21 cellular contexts compared by ENCODE assay signal in the genomic region with DNA sequence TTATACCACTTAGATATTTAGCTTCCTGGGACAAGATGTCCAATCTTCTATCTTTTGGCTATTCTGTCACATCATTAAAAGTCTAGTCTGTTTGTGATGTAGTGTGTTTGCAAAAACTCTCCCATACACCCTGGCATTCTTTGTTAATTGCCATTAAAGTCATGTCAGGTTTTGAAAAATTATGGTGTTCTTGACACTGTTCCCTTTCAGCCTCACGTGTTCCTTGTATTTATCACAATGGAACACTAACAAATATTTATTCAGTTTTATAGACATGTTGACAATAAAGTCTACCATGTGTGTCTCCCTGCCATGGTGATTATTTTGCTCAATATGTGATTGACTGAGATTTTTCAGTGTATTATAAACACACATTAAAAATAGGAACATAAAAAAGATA. TPM values are rescaled to one million over a fixed set of nuclear protein-coding genes. Genes with fewer than 3 reads are reported as not detected.
A peak's percentile ranks its signal among the peaks of the same experiment; 100 is the strongest.
DNase-seq lines count a peak whose midpoint lies in the region; FAIRE-seq and TF ChIP-seq lines count a peak whose summit lies in the region.
"Had no signal": no experiment of that assay in that cellular context is flagged by ENCODE, and none has a peak within 500 bp of the region (broad histone marks: within the 10 kb centered on the region; RNA-seq: fewer than 3 reads in every experiment).

No MANE protein-coding gene starts in this region.

- H3K36me3 ChIP-seq in prostate gland: no peaks in the 10 kb centered on the region
- H3K36me3 ChIP-seq: BLaER1 treated with 17β-estradiol and CSF1 and Interleukin-3, amounts not matched to agents 10 nM and 100 nM had no signal

- 19% methylated on average over 1 of the region's 1 CpG for WGBS in prostate gland

- TF ChIP-seq CTCF in 22Rv1 (IDR thresholded peaks at IDR 0.05) (no peak), LNCaP clone FGC (IDR thresholded peaks at IDR 0.05; ENCODE audit: control insufficient read depth, extremely low read depth, insufficient read depth) (no peak), prostate gland (IDR thresholded peaks at IDR 0.05) (no peak), coronary artery (IDR thresholded peaks at IDR 0.05) (no peak)

- no peaks in the 10 kb centered on the region for H3K9me3 ChIP-seq in prostate gland
- H3K9me3 ChIP-seq: BLaER1 treated with 17β-estradiol and CSF1 and Interleukin-3, amounts not matched to agents 10 nM and 100 nM; Caco-2 had no signal

- no peak for TF ChIP-seq POLR2A in prostate gland (IDR thresholded peaks at IDR 0.05)

- intact Hi-C loops in prostate gland (cut with DNase I): no loop called here

- DNase-seq in LNCaP clone FGC (ENCODE audit: low read depth) (peak; percentile 76), prostate gland (ENCODE audit: low spot score) (no peak), coronary artery (ENCODE audit: low spot score) (no peak), LoVo (ENCODE audit: low spot score) (no peak), NCI-H526 (lab: John Stamatoyannopoulos, UW) (no peak)
- DNase-seq: 8988T; AML-193; Caco-2; Calu3; CD4-positive, alpha-beta T cell; CD8-positive, alpha-beta T cell; DMS79 treated with DMSO at 0.1 percent for 48 hours; GF-D8 had no signal

- peak; percentile 37 for FAIRE-seq in endometrium (lab: Jason Lieb, UNC)
- FAIRE-seq: A204.1, D721Med, G401.6, GM12891, GM19239 had no signal

- peak overlapping the region; percentile 24; the same call in 1 of the 2 replicates for H3K4me3 ChIP-seq in LNCaP clone FGC (ENCODE audit: low read depth, low read length)
- no peak overlapping the region for H3K4me3 ChIP-seq in prostate gland
- no peak overlapping the region for H3K4me3 ChIP-seq in coronary artery
- H3K4me3 ChIP-seq: BLaER1 treated with 17β-estradiol and CSF1 and Interleukin-3, amounts not matched to agents 10 nM and 100 nM had no signal

- H3K27me3 ChIP-seq in prostate gland (replicated peaks; ENCODE audit: insufficient read depth): no peaks in the 10 kb centered on the region
- H3K27me3 ChIP-seq: BLaER1 treated with 17β-estradiol and CSF1 and Interleukin-3, amounts not matched to agents 10 nM and 100 nM had no signal

- H3K4me1 ChIP-seq in prostate gland (replicated peaks): peaks cover 10% of the 10 kb centered on the region
- H3K4me1 ChIP-seq: BLaER1 treated with 17β-estradiol and CSF1 and Interleukin-3, amounts not matched to agents 10 nM and 100 nM had no signal

- peak overlapping the region; percentile 68 for H3K27ac ChIP-seq in 22Rv1
- peak overlapping the region; percentile 57 to 65 for H3K27ac ChIP-seq in prostate gland
- H3K27ac ChIP-seq in coronary artery: no peak overlapping the region
- H3K27ac ChIP-seq: BLaER1 treated with 17β-estradiol and CSF1 and Interleukin-3, amounts not matched to agents 10 nM and 100 nM had no signal

RNA-seq across cellular contexts. Expression of a gene that starts 9.4 kb away (rescaled TPM):
- total RNA-seq in prostate gland: 10 to 100 TPM; 15.5 to 45.1 TPM
- total RNA-seq: CD4-positive, alpha-beta T cell; CD8-positive, alpha-beta T cell had no signal

Comparison
In these comparisons a context has a peak if more than half of its experiments do, and no peak if none do; other contexts are left out.
1. H3K27ac ChIP-seq: peak in 22Rv1 (single experiment) and prostate gland (2 of 2); none in coronary artery (0 of 2).